23 cellular contexts compared by ENCODE assay signal in the genomic region with DNA sequence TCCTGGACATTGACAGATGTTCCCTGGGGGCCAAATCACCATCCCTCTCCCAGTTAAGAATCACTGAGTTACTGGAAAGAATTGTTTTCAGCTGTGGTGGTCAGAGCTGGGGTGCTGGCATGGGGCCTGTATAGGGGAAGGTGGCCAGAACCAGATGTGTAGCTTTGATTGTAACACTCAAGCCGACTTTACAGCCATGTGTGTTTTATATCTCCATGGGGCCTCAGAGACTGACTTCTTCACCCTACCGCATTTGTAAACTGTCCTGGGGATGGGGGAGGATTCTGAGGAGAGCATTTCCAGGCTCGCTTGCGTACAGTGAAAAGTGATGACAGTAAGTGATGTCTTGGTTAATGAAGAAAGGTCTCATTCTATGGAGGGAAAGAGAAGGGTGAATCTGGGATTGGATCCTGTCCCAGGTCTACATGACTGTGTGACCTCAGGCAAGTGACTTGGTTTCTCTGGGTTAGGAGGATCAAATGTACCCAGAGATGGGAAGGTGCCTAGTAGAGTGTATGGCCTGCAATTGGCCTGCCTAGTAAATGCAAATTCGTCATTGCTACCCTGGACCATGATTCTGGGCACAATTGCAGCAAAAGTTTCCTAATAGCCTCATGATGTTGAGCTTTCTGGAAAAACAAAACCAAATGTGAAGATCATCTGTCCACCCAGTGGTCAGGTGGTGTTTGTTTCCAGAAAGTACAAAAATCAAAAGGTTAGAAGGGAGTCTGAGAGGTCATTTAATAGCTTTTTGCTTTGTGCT. TPM values are rescaled to one million over a fixed set of nuclear protein-coding genes. Genes with fewer than 3 reads are reported as not detected.
DNase-seq lines count a peak whose midpoint lies in the region; ATAC-seq and TF ChIP-seq lines count a peak whose summit lies in the region.
"Had no signal": no experiment of that assay in that cellular context is flagged by ENCODE, and none has a peak within 500 bp of the region (broad histone marks: within the 10 kb centered on the region; RNA-seq: fewer than 3 reads in every experiment).

No MANE protein-coding gene starts in this region.

- H3K4me3 ChIP-seq in astrocyte of the spinal cord (ENCODE audit: low read depth, low read length) (no peak overlapping the region), fibroblast of villous mesenchyme (ENCODE audit: low read depth, low read length) (no peak overlapping the region)
- no peak overlapping the region for H3K4me3 ChIP-seq in effector memory CD4-positive, alpha-beta T cell (ENCODE audit: insufficient read depth, low read depth, low read length, poor library complexity, severe bottlenecking)
- H3K4me3 ChIP-seq: mucosa of descending colon, transverse colon had no signal

- intact Hi-C loops in sciatic nerve (cut with DNase I), result no loop called here

- in situ Hi-C loops in astrocyte of the spinal cord (cut with HindIII; ENCODE audit: low sequenced_read_pairs), result no loop called here

- no peaks in the 10 kb centered on the region for H3K9me3 ChIP-seq in effector memory CD4-positive, alpha-beta T cell (ENCODE audit: control insufficient read depth, low read length)
- H3K9me3 ChIP-seq: mucosa of descending colon, neutrophil, transverse colon had no signal

- H3K4me1 ChIP-seq in effector memory CD4-positive, alpha-beta T cell (ENCODE audit: control insufficient read depth, insufficient read depth, low read length, poor library complexity, severe bottlenecking), result no peaks in the 10 kb centered on the region
- H3K4me1 ChIP-seq: transverse colon had no signal

- H3K27ac ChIP-seq in effector memory CD4-positive, alpha-beta T cell (ENCODE audit: insufficient read depth, low read length, poor library complexity, severe bottlenecking), result no peak overlapping the region
- H3K27ac ChIP-seq: HL-60, neutrophil, transverse colon had no signal

- H3K27me3 ChIP-seq in effector memory CD4-positive, alpha-beta T cell (replicated peaks; ENCODE audit: control insufficient read depth, insufficient read depth, low read length, poor library complexity, severe bottlenecking), result no peaks in the 10 kb centered on the region

- ATAC-seq in sciatic nerve (peak; percentile 92), HG03571 (IDR thresholded peaks at IDR 0.05; ENCODE audit: unreplicated experiment) (no peak)
- ATAC-seq: mucosa of descending colon; stimulated activated memory B cell treated with anti-CD40 and anti-IgM and Interleukin-4, amounts not matched to agents 10 μg/mL and 1 μg/mL and 100 μg/mL, for 72 hours had no signal

- TF ChIP-seq CTCF in astrocyte of the spinal cord (IDR thresholded peaks at IDR 0.05; ENCODE audit: low read depth, low read length), result no peak
- TF ChIP-seq CTCF in fibroblast of villous mesenchyme (IDR thresholded peaks at IDR 0.05; ENCODE audit: insufficient read depth, low read depth, low read length), result no peak

- H3K36me3 ChIP-seq in effector memory CD4-positive, alpha-beta T cell (ENCODE audit: control insufficient read depth, insufficient read depth, low read length), result no peaks in the 10 kb centered on the region
- H3K36me3 ChIP-seq: neutrophil, transverse colon had no signal

- peak; percentile 16 for DNase-seq in H4 (ENCODE audit: low spot score)
- peak; percentile 10 for DNase-seq in astrocyte of the spinal cord (ENCODE audit: low read depth, low spot score)
- peak; percentile 94 for DNase-seq in fibroblast of villous mesenchyme (ENCODE audit: low read depth)
- DNase-seq in sciatic nerve (ENCODE audit: low spot score), result peak; percentile 67
- no peak for DNase-seq in NCI-H1092 (lab: John Stamatoyannopoulos, UW)
- DNase-seq in activated T-cell treated with anti-CD3 and anti-CD28 coated beads for 4 hours, result no peak
- no peak for DNase-seq in effector memory CD4-positive, alpha-beta T cell
- DNase-seq: activated CD4-positive, alpha-beta memory T cell treated with anti-CD3 and anti-CD28 coated beads for 36 hours; activated naive CD4-positive, alpha-beta T cell treated with anti-CD3 and anti-CD28 coated beads, Interleukin-2, amount 50 U/mL, for 16 hours; activated T-cell treated with anti-CD3 and anti-CD28 coated beads, Interleukin-2, amount 50 U/mL, for 1 hour; CD8-positive, alpha-beta memory T cell; DND-41; GOT3; mucosa of descending colon; NCI-H1930; NCI-H446 treated with DMSO at 0.1 percent for 48 hours; retina; Right ventricle myocardium superior; transverse colon had no signal

RNA-seq across cellular contexts. Expression of a gene that starts 49.7 kb away (rescaled TPM):
- total RNA-seq in H4 (2014; rRNA removed; shearing (Covaris generic)), result 55.6 and 60.0 TPM in 2 replicates
- 59.9 and 74.7 TPM in 2 replicates for total RNA-seq in fibroblast of villous mesenchyme
- 29.6 TPM for total RNA-seq in sciatic nerve

RNA-seq across cellular contexts. Expression of a gene that starts 50.3 kb away (rescaled TPM):
- 2.6 and 4.1 TPM in 2 replicates for total RNA-seq in H4 (2014; rRNA removed; shearing (Covaris generic))
- 16.8 and 18.7 TPM in 2 replicates for total RNA-seq in fibroblast of villous mesenchyme
- total RNA-seq in sciatic nerve, result 34.3 TPM
- total RNA-seq: activated CD4-positive, alpha-beta memory T cell treated with anti-CD3 and anti-CD28 coated beads for 36 hours had no signal

Comparison
In these comparisons a context has a peak if more than half of its experiments do, and no peak if none do; other contexts are left out.
1. DNase-seq: peak in H4 (single experiment), astrocyte of the spinal cord (single experiment), fibroblast of villous mesenchyme (single experiment) and sciatic nerve (single experiment); none in NCI-H1092 (single experiment), activated T-cell treated with anti-CD3 and anti-CD28 coated beads for 4 hours (single experiment) and effector memory CD4-positive, alpha-beta T cell (0 of 3).